In the genomic region with DNA sequence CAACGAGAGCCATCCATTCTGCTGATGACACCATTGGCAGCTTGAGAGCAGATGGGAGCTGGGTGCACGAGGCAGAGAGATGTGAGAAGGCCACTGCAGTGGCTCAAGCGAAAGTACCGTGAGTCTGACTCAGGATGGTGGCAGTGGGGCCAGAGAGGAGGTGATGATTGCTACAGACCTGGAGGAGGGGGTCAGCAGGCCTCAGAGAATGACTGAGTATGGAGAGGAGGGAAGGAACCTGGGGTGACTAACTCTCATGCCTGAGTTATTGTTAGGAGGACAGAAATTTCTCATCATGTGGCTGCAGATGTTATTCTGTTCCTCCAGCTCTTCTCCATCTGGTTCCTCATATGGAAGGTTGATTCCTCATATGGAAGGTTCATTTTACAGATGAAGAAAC, we compare ENCODE assay signal across 25 cellular contexts. TPM values are rescaled to one million over a fixed set of nuclear protein-coding genes. Genes with fewer than 3 reads are reported as not detected.
"Had no signal": no experiment of that assay in that cellular context is flagged by ENCODE, and none has a peak within 500 bp of the region (broad histone marks: within the 10 kb centered on the region; RNA-seq: fewer than 3 reads in every experiment).

No MANE protein-coding gene starts in this region.

- H3K9me3 Mint-ChIP-seq: activated CD4-positive, alpha-beta T cell treated with anti-CD3 and anti-CD28 coated beads, Interleukin-2, amount 10 ng/mL, durations not matched to agents 7 days and 5 days; activated naive CD4-positive, alpha-beta T cell treated with anti-CD3 and anti-CD28 coated beads, Interleukin-2, amount 10 ng/mL, durations not matched to agents 7 days and 5 days; activated naive CD8-positive, alpha-beta T cell treated with anti-CD3 and anti-CD28 coated beads, Interleukin-2, amount 50 U/mL, for 24 hours; activated T-cell treated with anti-CD3 and anti-CD28 coated beads, Interleukin-2, amount 50 U/mL, for 24 hours; mesothelial cell of epicardium; nephron had no signal

- H3K27ac ChIP-seq: epithelial cell of prostate, foreskin keratinocyte, vagina had no signal

- H3K36me3 ChIP-seq: tibial nerve, vagina had no signal

- H3K27ac Mint-ChIP-seq: activated CD4-positive, alpha-beta T cell treated with anti-CD3 and anti-CD28 coated beads, Interleukin-2, amount 10 ng/mL, durations not matched to agents 7 days and 5 days; activated CD8-positive, alpha-beta T cell treated with anti-CD3 and anti-CD28 coated beads, Interleukin-2, amount 10 ng/mL, durations not matched to agents 7 days and 5 days; activated naive CD4-positive, alpha-beta T cell treated with anti-CD3 and anti-CD28 coated beads, Interleukin-2, amount 10 ng/mL, durations not matched to agents 7 days and 5 days; activated naive CD8-positive, alpha-beta T cell treated with anti-CD3 and anti-CD28 coated beads, Interleukin-2, amount 50 U/mL, for 24 hours; activated T-cell treated with anti-CD3 and anti-CD28 coated beads, Interleukin-2, amount 50 U/mL, for 24 hours; brain; mesothelial cell of epicardium; nephron had no signal

- H3K4me1 Mint-ChIP-seq: activated CD4-positive, alpha-beta T cell treated with anti-CD3 and anti-CD28 coated beads, Interleukin-2, amount 10 ng/mL, durations not matched to agents 7 days and 5 days; activated naive CD4-positive, alpha-beta T cell treated with anti-CD3 and anti-CD28 coated beads, Interleukin-2, amount 10 ng/mL, durations not matched to agents 7 days and 5 days; activated naive CD8-positive, alpha-beta T cell treated with anti-CD3 and anti-CD28 coated beads, Interleukin-2, amount 50 U/mL, for 24 hours; brain; nephron had no signal

- H3K9me3 ChIP-seq: tibial nerve, vagina had no signal

- H3K4me3 Mint-ChIP-seq: activated CD4-positive, alpha-beta T cell treated with anti-CD3 and anti-CD28 coated beads, Interleukin-2, amount 10 ng/mL, durations not matched to agents 7 days and 5 days; activated CD8-positive, alpha-beta T cell treated with anti-CD3 and anti-CD28 coated beads, Interleukin-2, amount 10 ng/mL, durations not matched to agents 7 days and 5 days; activated naive CD4-positive, alpha-beta T cell treated with anti-CD3 and anti-CD28 coated beads, Interleukin-2, amount 10 ng/mL, durations not matched to agents 7 days and 5 days; activated naive CD8-positive, alpha-beta T cell treated with anti-CD3 and anti-CD28 coated beads, Interleukin-2, amount 50 U/mL, for 24 hours; activated T-cell treated with anti-CD3 and anti-CD28 coated beads, Interleukin-2, amount 50 U/mL, for 24 hours; mesothelial cell of epicardium; nephron had no signal

- H3K27me3 ChIP-seq: vagina had no signal

- H3K36me3 Mint-ChIP-seq: activated naive CD4-positive, alpha-beta T cell treated with anti-CD3 and anti-CD28 coated beads, Interleukin-2, amount 10 ng/mL, durations not matched to agents 7 days and 5 days; brain; mesothelial cell of epicardium had no signal

- H3K4me3 ChIP-seq: lung, tibial nerve, vagina had no signal

- ATAC-seq: activated CD8-positive, alpha-beta T cell treated with anti-CD3 and anti-CD28 coated beads, Interleukin-2, amount 10 ng/mL, durations not matched to agents 7 days and 5 days; activated naive CD8-positive, alpha-beta T cell treated with anti-CD3 and anti-CD28 coated beads, Interleukin-2, amount 50 U/mL, for 24 hours; foreskin keratinocyte; left colon had no signal

- DNase-seq: activated CD4-positive, alpha-beta T cell treated with anti-CD3 and anti-CD28 coated beads, Interleukin-2, amount 10 ng/mL, durations not matched to agents 7 days and 5 days; activated CD4-positive, CD25-positive, alpha-beta regulatory T cell; activated CD8-positive, alpha-beta T cell treated with anti-CD3 and anti-CD28 coated beads, Interleukin-2, amount 10 ng/mL, durations not matched to agents 7 days and 5 days; activated naive CD4-positive, alpha-beta T cell treated with anti-CD3 and anti-CD28 coated beads, Interleukin-2, amount 10 ng/mL, durations not matched to agents 7 days and 5 days; activated naive CD8-positive, alpha-beta T cell treated with anti-CD3 and anti-CD28 coated beads, Interleukin-2, amount 50 U/mL, for 24 hours; activated T-cell treated with anti-CD3 and anti-CD28 coated beads, Interleukin-2, amount 50 U/mL, for 24 hours; anterior cingulate cortex; caudate nucleus; foreskin keratinocyte; hippocampal formation; islet precursor cell; left colon; posterior cingulate gyrus; retina; stimulated activated CD4-positive, alpha-beta T cell treated with anti-CD3 and anti-CD28 coated beads, Interleukin-12 subunit alpha, Interleukin-12 subunit beta, amount 100 ng/mL, for 4 hours; stimulated activated CD4-positive, alpha-beta T cell treated with anti-CD3 and anti-CD28 coated beads, Interleukin-1b, Interleukin-23, amount 100 ng/mL, for 48 hours; stimulated activated CD8-positive, alpha-beta memory T cell treated with anti-CD3 and anti-CD28 coated beads, Interleukin-4, amount 100 ng/mL, for 48 hours; stimulated activated naive CD4-positive, alpha-beta T cell had no signal

RNA-seq across cellular contexts. Expression of a gene that starts 8.8 kb away (rescaled TPM):
- total RNA-seq: activated CD8-positive, alpha-beta T cell treated with anti-CD3 and anti-CD28 coated beads, Interleukin-2, amount 10 ng/mL, durations not matched to agents 7 days and 5 days had no signal
